ENCODE assay signal across 8 cellular contexts in the genomic region with DNA sequence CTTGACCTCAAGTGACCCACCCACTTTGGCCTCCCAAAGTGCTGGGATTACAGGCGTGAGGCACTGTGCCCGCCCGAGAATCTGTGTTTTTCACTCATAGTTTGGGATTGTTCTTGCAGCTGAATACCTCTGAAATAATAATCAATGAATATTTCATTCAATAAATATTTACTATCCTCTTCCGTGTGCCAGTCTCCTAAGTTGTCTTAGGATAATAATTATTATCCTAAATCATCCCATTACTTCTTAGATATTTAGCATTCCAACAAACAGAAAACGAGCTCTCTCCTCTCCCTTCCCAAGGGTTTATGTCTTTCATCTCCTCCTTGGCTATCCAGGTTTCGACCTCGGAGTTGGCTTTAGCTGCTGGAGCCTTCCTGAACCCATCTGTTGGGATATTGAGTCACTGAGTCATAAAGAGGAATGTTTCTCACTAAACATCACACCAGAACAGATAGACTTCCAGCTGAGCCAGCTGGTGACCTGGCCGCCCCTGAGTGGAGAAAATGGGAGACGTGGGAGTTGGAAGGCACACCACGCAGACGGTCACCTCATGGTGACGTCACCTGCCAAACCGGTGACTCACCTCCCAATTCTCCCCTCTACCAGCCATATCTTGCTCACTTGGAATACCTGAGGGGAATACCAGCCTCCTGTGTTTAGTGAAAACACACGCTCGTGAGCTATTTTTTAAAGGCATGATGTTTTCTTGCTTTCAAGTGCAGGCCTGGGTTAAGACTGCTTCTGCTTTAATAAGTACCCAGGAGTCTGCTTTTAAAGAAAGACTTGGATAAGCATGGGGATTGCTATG. TPM values are rescaled to one million over a fixed set of nuclear protein-coding genes. Genes with fewer than 3 reads are reported as not detected.
DNase-seq lines count a peak whose midpoint lies in the region; ATAC-seq, FAIRE-seq and TF ChIP-seq lines count a peak whose summit lies in the region.

No MANE protein-coding gene starts in this region.

- H4K20me1 ChIP-seq in fibroblast of lung (ENCODE audit: control insufficient read depth, extremely low read depth, insufficient read depth, low read length), result no peaks in the 10 kb centered on the region

- DNase-seq in GM04503 (ENCODE audit: low read depth), result peak; percentile 90
- DNase-seq in RKO (ENCODE audit: low spot score), result peak; percentile 99
- peak; percentile 92 to 100 for DNase-seq in fibroblast of lung (ENCODE audit: low read depth in 2 of 2)
- DNase-seq in sciatic nerve (ENCODE audit: low spot score), result no peak
- DNase-seq in GM12892 (ENCODE audit: insufficient read length), result no peak
- no peak for DNase-seq in effector CD4-positive, alpha-beta T cell
- DNase-seq in globus pallidus (ENCODE audit: low spot score), result no peak
- DNase-seq in DMS153 treated with DMSO at 0.1 percent for 48 hours (lab: John Stamatoyannopoulos, UW; ENCODE audit: unreplicated experiment), result no peak

- peaks cover 20% of the 10 kb centered on the region for H3K4me1 ChIP-seq in fibroblast of lung (ENCODE audit: control insufficient read depth, extremely low read depth, insufficient read depth, low read length)

- no peaks in the 10 kb centered on the region for H3K36me3 ChIP-seq in fibroblast of lung (ENCODE audit: control insufficient read depth, insufficient read depth, low read length)

- no peak for TF ChIP-seq CTCF in fibroblast of lung (conservative IDR thresholded peaks at IDR 0.05 in 1 of 2, IDR thresholded peaks at IDR 0.05 in 1 of 2; ENCODE audit: low read depth in 1 of 2, low read length in 2 of 2)

- H3K27me3 ChIP-seq in fibroblast of lung (ENCODE audit: control insufficient read depth, insufficient read depth, low read length), result no peaks in the 10 kb centered on the region

- no peaks in the 10 kb centered on the region for H3K79me2 ChIP-seq in fibroblast of lung (ENCODE audit: control insufficient read depth, insufficient read depth, low read length)

- TF ChIP-seq POLR2A in GM12892 (IDR thresholded peaks at IDR 0.05; ENCODE audit: low read depth, low read length), result no peak

- peak overlapping the region; percentile 8 for H3K9ac ChIP-seq in fibroblast of lung (ENCODE audit: insufficient read depth, low read length)

- H3K4me3 ChIP-seq in fibroblast of lung (replicated peaks in 1 of 4; ENCODE audit: control extremely low read depth in 1 of 4, insufficient read depth in 1 of 4, low read depth in 3 of 4, low read length in 4 of 4), result no peak overlapping the region

- intact Hi-C loops in sciatic nerve (cut with DNase I), result no loop called here

- peak overlapping the region; percentile 15 for H3K4me2 ChIP-seq in fibroblast of lung (ENCODE audit: extremely low read depth, insufficient read depth, low read length)

- H2AFZ ChIP-seq in fibroblast of lung (ENCODE audit: low read length), result no peak overlapping the region

- peak overlapping the region; percentile 91 for H3K27ac ChIP-seq in fibroblast of lung (ENCODE audit: insufficient read depth, low read length)

- no peaks in the 10 kb centered on the region for H3K9me3 ChIP-seq in fibroblast of lung (ENCODE audit: control insufficient read depth, insufficient read depth, low read depth, low read length)

- ATAC-seq in sciatic nerve, result peak; percentile 23

- no peak for FAIRE-seq in GM12892 (lab: Jason Lieb, UNC)

RNA-seq across cellular contexts. Expression of a gene that starts 43.9 kb away (rescaled TPM):
- 12.8 and 16.7 TPM in 2 replicates for total RNA-seq in fibroblast of lung
- polyA plus RNA-seq in fibroblast of lung, result 20.8 and 28.4 TPM in 2 replicates
- polyA plus RNA-seq in fibroblast of lung (2012), result 20.9 and 37.6 TPM in 2 replicates
- 46.1 and 68.2 TPM in 2 replicates for polyA minus RNA-seq in fibroblast of lung (ENCODE audit: low replicate concordance)
- 288 TPM for total RNA-seq in sciatic nerve
- 117 TPM for polyA plus RNA-seq in GM12892 (2012; ENCODE audit: missing spikeins)

Comparison
In these comparisons a context has a peak if more than half of its experiments do, and no peak if none do; other contexts are left out.
1. DNase-seq: peak in GM04503 (single experiment), RKO (single experiment) and fibroblast of lung (2 of 2); none in sciatic nerve (single experiment), GM12892 (single experiment), effector CD4-positive, alpha-beta T cell (single experiment), globus pallidus (single experiment) and DMS153 treated with DMSO at 0.1 percent for 48 hours (single experiment).
2. RNA of a gene that starts 43.9 kb away (total RNA-seq): 288 TPM in sciatic nerve (single experiment); 12.8 to 16.7 TPM in fibroblast of lung; every median in the first group is over 10 times any median in the second.